23 cellular contexts compared by ENCODE assay signal in the genomic region with DNA sequence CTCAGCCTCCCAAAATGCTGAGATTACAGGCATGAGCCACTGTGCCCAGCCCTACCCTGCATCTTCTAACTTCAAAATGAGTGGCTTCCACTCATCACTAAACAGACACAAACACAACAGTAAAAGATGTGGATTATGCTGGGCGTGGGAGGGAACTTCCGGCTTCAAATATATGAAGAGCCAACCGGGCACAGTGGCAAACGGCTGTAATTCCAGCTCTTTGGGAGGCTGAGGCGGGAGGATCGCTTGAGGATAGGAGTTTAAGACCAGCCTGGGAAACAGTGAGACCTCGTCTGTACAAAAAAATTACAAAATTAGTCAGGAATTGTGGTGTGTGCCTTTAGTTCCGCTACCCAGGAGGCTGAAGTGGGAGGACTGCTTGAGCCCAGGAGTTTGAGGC.
A peak's percentile ranks its signal among the peaks of the same experiment; 100 is the strongest.
DNase-seq lines count a peak whose midpoint lies in the region; ATAC-seq and TF ChIP-seq lines count a peak whose summit lies in the region.
"Had no signal": no experiment of that assay in that cellular context is flagged by ENCODE, and none has a peak within 500 bp of the region (broad histone marks: within the 10 kb centered on the region; RNA-seq: fewer than 3 reads in every experiment).

No MANE protein-coding gene starts in this region.

- no peak for TF ChIP-seq RAD21 in SK-N-SH (IDR thresholded peaks at IDR 0.05; ENCODE audit: low read length)

- no peak overlapping the region for H3K4me2 ChIP-seq in SK-N-SH

- DNase-seq in SK-N-SH (peak; percentile 11), cardiac septum (ENCODE audit: low spot score) (peak; percentile 24), right atrium auricular region (ENCODE audit: low spot score) (no peak), lower lobe of right lung (peak; percentile 1), aorta (peak; percentile 5 to 17)
- DNase-seq: BE2C; Caco-2; CD4-positive, CD25-positive, alpha-beta regulatory T cell; DMS53; EL; Karpas-422; NCI-H1417 treated with DMSO at 0.1 percent for 48 hours; NCI-H187 treated with DMSO at 0.1 percent for 48 hours; NCI-H2227 treated with DMSO at 0.1 percent for 48 hours; NCI-H524; NCI-H82; RPMI8226 had no signal

- H3K36me3 ChIP-seq in SK-N-SH (replicated peaks in 1 of 2; ENCODE audit: control insufficient read depth in 1 of 2, insufficient read depth in 2 of 2, low read length in 1 of 2): no peaks in the 10 kb centered on the region
- H3K36me3 ChIP-seq in right atrium auricular region: no peaks in the 10 kb centered on the region
- H3K36me3 ChIP-seq in lower lobe of right lung: no peaks in the 10 kb centered on the region
- H3K36me3 ChIP-seq in aorta (ENCODE audit: control insufficient read depth in 1 of 2, insufficient read depth in 2 of 2, low read length in 1 of 2): no peaks in the 10 kb centered on the region
- H3K36me3 ChIP-seq: BE2C, HAP-1 had no signal

- POLR2A ChIA-PET in SK-N-SH (lab: Yijun Ruan, JAX): no interaction called here

- no peaks in the 10 kb centered on the region for H4K20me1 ChIP-seq in SK-N-SH (ENCODE audit: insufficient read depth)

- H3F3A ChIP-seq in SK-N-SH (replicated peaks; ENCODE audit: insufficient read depth): no peaks in the 10 kb centered on the region

- no peak overlapping the region for H3K4me3 ChIP-seq in SK-N-SH (ENCODE audit: low read depth in 2 of 2, low read length in 1 of 2)
- H3K4me3 ChIP-seq in right atrium auricular region: no peak overlapping the region
- no peak overlapping the region for H3K4me3 ChIP-seq in lower lobe of right lung
- H3K4me3 ChIP-seq in aorta (ENCODE audit: low read length in 2 of 2): no peak overlapping the region
- H3K4me3 ChIP-seq: GM12878, HAP-1 had no signal

- H3K27ac ChIP-seq in SK-N-SH (ENCODE audit: low read depth in 2 of 2, low read length in 1 of 2) (no peak overlapping the region), right atrium auricular region (no peak overlapping the region), lower lobe of right lung (no peak overlapping the region), aorta (ENCODE audit: low read depth in 1 of 2, low read length in 2 of 2) (no peak overlapping the region)
- H3K27ac ChIP-seq: 22Rv1 had no signal

- H3K9me2 ChIP-seq in SK-N-SH: no peaks in the 10 kb centered on the region

- WGBS in SK-N-SH (ENCODE audit: low lambda C conversion rate): 65% methylated on average over 8 of the region's 8 CpGs
- 93 to 94% methylated on average over 8 of the region's 8 CpGs for WGBS in aorta, 2 donors

- no peak for TF ChIP-seq CTCF in SK-N-SH (IDR thresholded peaks at IDR 0.05)
- no peak for TF ChIP-seq CTCF in right atrium auricular region (IDR thresholded peaks at IDR 0.05)
- TF ChIP-seq CTCF in lower lobe of right lung (IDR thresholded peaks at IDR 0.05): no peak

- no peaks in the 10 kb centered on the region for H3K9me3 ChIP-seq in SK-N-SH
- no peaks in the 10 kb centered on the region for H3K9me3 ChIP-seq in right atrium auricular region
- no peaks in the 10 kb centered on the region for H3K9me3 ChIP-seq in lower lobe of right lung
- H3K9me3 ChIP-seq in aorta (ENCODE audit: control insufficient read depth, low read length): no peaks in the 10 kb centered on the region
- H3K9me3 ChIP-seq: BE2C, Caco-2, HAP-1 had no signal

- H3K4me1 ChIP-seq in SK-N-SH (ENCODE audit: control insufficient read depth in 1 of 2, insufficient read depth in 2 of 2, low read depth in 1 of 2, low read length in 1 of 2) (peaks cover 0 to 6% of the 10 kb centered on the region in 2 experiments; a peak in 2 of 4 replicates), right atrium auricular region (no peaks in the 10 kb centered on the region), lower lobe of right lung (no peaks in the 10 kb centered on the region), aorta (ENCODE audit: control insufficient read depth in 1 of 2, insufficient read depth in 2 of 2, low read length in 2 of 2) (no peaks in the 10 kb centered on the region)
- H3K4me1 ChIP-seq: BE2C, Caco-2, HAP-1 had no signal

- ATAC-seq in SK-N-SH treated with all-trans-retinoic acid at 6 μM for 48 hours (no peak), lower lobe of right lung (no peak), aorta (ENCODE audit: low FRiP score) (no peak), HG03159 (IDR thresholded peaks at IDR 0.05; ENCODE audit: unreplicated experiment) (no peak), HG03521 (IDR thresholded peaks at IDR 0.05; ENCODE audit: unreplicated experiment) (no peak)
- ATAC-seq: GM12878 had no signal

- H3K27me3 ChIP-seq in SK-N-SH (ENCODE audit: insufficient read depth) (peaks cover 6% of the 10 kb centered on the region; the same call in 1 of the 2 replicates), right atrium auricular region (no peaks in the 10 kb centered on the region), lower lobe of right lung (ENCODE audit: low read depth) (no peaks in the 10 kb centered on the region), aorta (ENCODE audit: control insufficient read depth in 1 of 2, insufficient read depth in 2 of 2, low read length in 1 of 2) (no peaks in the 10 kb centered on the region)

- no peak overlapping the region for H3K9ac ChIP-seq in SK-N-SH

- no peak for TF ChIP-seq EP300 in SK-N-SH (IDR thresholded peaks at IDR 0.05; ENCODE audit: borderline replicate concordance in 1 of 2, low read depth in 1 of 2, low read length in 1 of 2)

- H3K79me2 ChIP-seq in SK-N-SH (ENCODE audit: insufficient read depth): no peaks in the 10 kb centered on the region

- CTCF ChIA-PET in SK-N-SH (lab: Yijun Ruan, JAX): interaction anchor here (0.5 to 2.4 kb wide), 4 partner anchors 12 to 218 kb away, joined by 3 to 10 read pairs (median 4); no protein-coding TSS in a partner anchor

- no peak overlapping the region for H2AFZ ChIP-seq in SK-N-SH (ENCODE audit: low read depth)

- intact Hi-C loops in cardiac septum (cut with DNase I) (no loop called here), lower lobe of right lung (cut with DNase I) (no loop called here), aorta (cut with DNase I) (no loop called here)

TF ChIP-seq in SK-N-SH, 30 proteins besides CTCF, POLR2A, EP300 and RAD21 (continues in another document):
- TF ChIP-seq TAF1 (IDR thresholded peaks at IDR 0.05; ENCODE audit: borderline replicate concordance, low read depth, low read length) (no peak), TCF12 (IDR thresholded peaks at IDR 0.05) (no peak), SIN3A (IDR thresholded peaks at IDR 0.05; ENCODE audit: borderline replicate concordance, low read depth, low read length) (no peak), TEAD4 (IDR thresholded peaks at IDR 0.05; ENCODE audit: borderline replicate concordance, insufficient read depth) (no peak)
- TF ChIP-seq, protein P1, sequence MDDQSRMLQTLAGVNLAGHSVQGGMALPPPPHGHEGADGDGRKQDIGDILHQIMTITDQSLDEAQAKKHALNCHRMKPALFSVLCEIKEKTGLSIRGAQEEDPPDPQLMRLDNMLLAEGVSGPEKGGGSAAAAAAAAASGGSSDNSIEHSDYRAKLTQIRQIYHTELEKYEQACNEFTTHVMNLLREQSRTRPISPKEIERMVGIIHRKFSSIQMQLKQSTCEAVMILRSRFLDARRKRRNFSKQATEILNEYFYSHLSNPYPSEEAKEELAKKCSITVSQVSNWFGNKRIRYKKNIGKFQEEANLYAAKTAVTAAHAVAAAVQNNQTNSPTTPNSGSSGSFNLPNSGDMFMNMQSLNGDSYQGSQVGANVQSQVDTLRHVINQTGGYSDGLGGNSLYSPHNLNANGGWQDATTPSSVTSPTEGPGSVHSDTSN (IDR thresholded peaks at IDR 0.05): no peak

TF ChIP-seq in SK-N-SH treated with all-trans-retinoic acid at 6 μM for 48 hours, 23 proteins besides CTCF, POLR2A, EP300 and RAD21 (continues in another document):
- TF ChIP-seq ZNF70 (CRISPR knock-in tag; IDR thresholded peaks at IDR 0.05) (no peak), RARB (CRISPR knock-in tag; IDR thresholded peaks at IDR 0.05) (no peak), PATZ1 (CRISPR knock-in tag; IDR thresholded peaks at IDR 0.05; ENCODE audit: borderline replicate concordance) (no peak), CSDC2 (CRISPR knock-in tag; IDR thresholded peaks at IDR 0.05) (no peak), ZFP30 (CRISPR knock-in tag; IDR thresholded peaks at IDR 0.05) (no peak), ZFP3 (CRISPR knock-in tag; IDR thresholded peaks at IDR 0.05) (no peak), ZNF8 (CRISPR knock-in tag; IDR thresholded peaks at IDR 0.05) (no peak)
- TF ChIP-seq, protein P2, sequence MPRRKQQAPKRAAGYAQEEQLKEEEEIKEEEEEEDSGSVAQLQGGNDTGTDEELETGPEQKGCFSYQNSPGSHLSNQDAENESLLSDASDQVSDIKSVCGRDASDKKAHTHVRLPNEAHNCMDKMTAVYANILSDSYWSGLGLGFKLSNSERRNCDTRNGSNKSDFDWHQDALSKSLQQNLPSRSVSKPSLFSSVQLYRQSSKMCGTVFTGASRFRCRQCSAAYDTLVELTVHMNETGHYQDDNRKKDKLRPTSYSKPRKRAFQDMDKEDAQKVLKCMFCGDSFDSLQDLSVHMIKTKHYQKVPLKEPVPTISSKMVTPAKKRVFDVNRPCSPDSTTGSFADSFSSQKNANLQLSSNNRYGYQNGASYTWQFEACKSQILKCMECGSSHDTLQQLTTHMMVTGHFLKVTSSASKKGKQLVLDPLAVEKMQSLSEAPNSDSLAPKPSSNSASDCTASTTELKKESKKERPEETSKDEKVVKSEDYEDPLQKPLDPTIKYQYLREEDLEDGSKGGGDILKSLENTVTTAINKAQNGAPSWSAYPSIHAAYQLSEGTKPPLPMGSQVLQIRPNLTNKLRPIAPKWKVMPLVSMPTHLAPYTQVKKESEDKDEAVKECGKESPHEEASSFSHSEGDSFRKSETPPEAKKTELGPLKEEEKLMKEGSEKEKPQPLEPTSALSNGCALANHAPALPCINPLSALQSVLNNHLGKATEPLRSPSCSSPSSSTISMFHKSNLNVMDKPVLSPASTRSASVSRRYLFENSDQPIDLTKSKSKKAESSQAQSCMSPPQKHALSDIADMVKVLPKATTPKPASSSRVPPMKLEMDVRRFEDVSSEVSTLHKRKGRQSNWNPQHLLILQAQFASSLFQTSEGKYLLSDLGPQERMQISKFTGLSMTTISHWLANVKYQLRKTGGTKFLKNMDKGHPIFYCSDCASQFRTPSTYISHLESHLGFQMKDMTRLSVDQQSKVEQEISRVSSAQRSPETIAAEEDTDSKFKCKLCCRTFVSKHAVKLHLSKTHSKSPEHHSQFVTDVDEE (CRISPR knock-in tag; IDR thresholded peaks at IDR 0.05): no peak
